In genomic region chr2:126999342-126999741, GRCh38 we compare ENCODE assay signal across 20 cellular contexts.
"Had no signal": no experiment of that assay in that cellular context is flagged by ENCODE, and none has a peak within 500 bp of the region (broad histone marks: within the 10 kb centered on the region; RNA-seq: fewer than 3 reads in every experiment).

No MANE protein-coding gene starts in this region.

- H3K36me3 Mint-ChIP-seq: memory B cell; naive thymus-derived CD4-positive, alpha-beta T cell; neural progenitor cell; stimulated activated memory B cell treated with anti-CD40 and anti-IgM and Interleukin-4, amounts not matched to agents 10 μg/mL and 1 μg/mL and 100 μg/mL, for 72 hours had no signal

- H3K36me3 ChIP-seq: esophagus squamous epithelium, neural progenitor cell, prostate gland, right atrium auricular region, spleen, thoracic aorta, tibial nerve, upper lobe of left lung had no signal

- H3K27ac ChIP-seq: coronary artery, esophagus squamous epithelium, neural progenitor cell, prostate gland, right atrium auricular region, skin epidermis, spleen, thoracic aorta, tibial nerve, upper lobe of left lung had no signal

- H3K9me3 Mint-ChIP-seq: memory B cell; naive thymus-derived CD4-positive, alpha-beta T cell; nephron; neural progenitor cell; stimulated activated memory B cell treated with anti-CD40 and anti-IgM and Interleukin-4, amounts not matched to agents 10 μg/mL and 1 μg/mL and 100 μg/mL, for 72 hours; stimulated activated naive CD8-positive, alpha-beta T cell treated with anti-CD3 and anti-CD28 coated beads, Interleukin-15, Interleukin-2, amounts not matched to agents 100 ng/mL and 50 ng/mL, for 24 hours had no signal

- H3K27me3 ChIP-seq: esophagus squamous epithelium, neural progenitor cell, right atrium auricular region, tibial nerve, upper lobe of left lung had no signal

- DNase-seq: dermis blood vessel endothelial cell; effector memory CD4-positive, alpha-beta T cell; esophagus squamous epithelium; left ventricle myocardium superior; naive thymus-derived CD4-positive, alpha-beta T cell; spleen; stimulated activated CD4-positive, alpha-beta T cell treated with anti-CD3 and anti-CD28 coated beads, Interleukin-4, amount 100 ng/mL, for 4 hours; upper lobe of left lung had no signal

- H3K27me3 Mint-ChIP-seq: stimulated activated naive CD8-positive, alpha-beta T cell treated with anti-CD3 and anti-CD28 coated beads, Interleukin-15, Interleukin-2, amounts not matched to agents 100 ng/mL and 50 ng/mL, for 24 hours had no signal

- H3K4me1 ChIP-seq: esophagus squamous epithelium, prostate gland, right atrium auricular region, tibial nerve had no signal

- H3K4me3 ChIP-seq: coronary artery, esophagus squamous epithelium, lung, neural progenitor cell, prostate gland, right atrium auricular region, skin epidermis, spleen, thoracic aorta, tibial nerve, upper lobe of left lung had no signal

- H3K4me1 Mint-ChIP-seq: memory B cell; naive thymus-derived CD4-positive, alpha-beta T cell; stimulated activated memory B cell treated with anti-CD40 and anti-IgM and Interleukin-4, amounts not matched to agents 10 μg/mL and 1 μg/mL and 100 μg/mL, for 72 hours had no signal

- H3K27ac Mint-ChIP-seq: memory B cell; naive thymus-derived CD4-positive, alpha-beta T cell; neural progenitor cell; stimulated activated memory B cell treated with anti-CD40 and anti-IgM and Interleukin-4, amounts not matched to agents 10 μg/mL and 1 μg/mL and 100 μg/mL, for 72 hours; stimulated activated naive CD8-positive, alpha-beta T cell treated with anti-CD3 and anti-CD28 coated beads, Interleukin-15, Interleukin-2, amounts not matched to agents 100 ng/mL and 50 ng/mL, for 24 hours had no signal

- H3K9me3 ChIP-seq: esophagus squamous epithelium, prostate gland, right atrium auricular region, spleen, thoracic aorta, tibial nerve, upper lobe of left lung had no signal

- H3K4me3 Mint-ChIP-seq: memory B cell; naive thymus-derived CD4-positive, alpha-beta T cell; nephron; neural progenitor cell; stimulated activated memory B cell treated with anti-CD40 and anti-IgM and Interleukin-4, amounts not matched to agents 10 μg/mL and 1 μg/mL and 100 μg/mL, for 72 hours; stimulated activated naive CD8-positive, alpha-beta T cell treated with anti-CD3 and anti-CD28 coated beads, Interleukin-15, Interleukin-2, amounts not matched to agents 100 ng/mL and 50 ng/mL, for 24 hours had no signal
